Comparison of ENCODE assay signal across 8 cellular contexts in the genomic region with DNA sequence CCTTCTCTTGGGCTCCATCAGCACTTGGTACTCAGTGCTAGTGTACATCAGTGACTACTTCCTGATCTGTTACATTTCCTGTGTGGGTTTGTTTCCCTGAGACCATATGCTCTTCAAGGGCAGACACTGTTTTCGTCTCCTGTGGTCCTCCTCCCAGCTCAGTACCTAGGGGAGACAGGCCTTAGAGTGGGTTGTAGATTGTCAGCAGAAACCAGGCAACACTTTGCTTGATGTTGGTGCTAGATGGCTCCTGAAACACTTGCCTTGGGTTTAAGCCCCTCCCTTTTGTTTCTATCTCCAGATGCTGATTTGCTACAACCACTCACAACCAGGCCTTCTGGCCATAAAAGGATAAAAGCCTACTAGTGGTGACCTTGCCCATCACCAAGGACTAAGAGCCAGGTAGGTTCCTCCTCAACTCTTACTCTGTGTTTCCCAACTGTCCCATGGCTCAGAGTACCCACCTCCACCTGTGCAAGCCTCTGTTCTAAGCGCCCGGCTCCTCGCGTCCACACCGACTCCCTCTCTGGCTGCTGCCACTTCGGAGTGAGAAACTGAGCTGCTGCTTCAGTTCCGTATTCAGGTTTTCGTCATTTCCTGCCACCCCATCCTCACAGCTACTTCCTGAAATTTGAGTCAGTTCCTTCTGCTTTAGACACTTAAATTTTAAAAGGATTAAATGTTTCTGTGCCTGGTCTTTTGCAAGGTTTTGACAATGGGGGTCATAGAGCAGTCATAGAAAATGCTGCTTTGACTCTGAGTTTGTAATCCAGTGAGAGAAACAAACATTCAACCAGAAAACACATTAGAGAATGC. TPM values are rescaled to one million over a fixed set of nuclear protein-coding genes. Genes with fewer than 3 reads are reported as not detected.
DNase-seq lines count a peak whose midpoint lies in the region; ATAC-seq and TF ChIP-seq lines count a peak whose summit lies in the region.

A gene with protein sequence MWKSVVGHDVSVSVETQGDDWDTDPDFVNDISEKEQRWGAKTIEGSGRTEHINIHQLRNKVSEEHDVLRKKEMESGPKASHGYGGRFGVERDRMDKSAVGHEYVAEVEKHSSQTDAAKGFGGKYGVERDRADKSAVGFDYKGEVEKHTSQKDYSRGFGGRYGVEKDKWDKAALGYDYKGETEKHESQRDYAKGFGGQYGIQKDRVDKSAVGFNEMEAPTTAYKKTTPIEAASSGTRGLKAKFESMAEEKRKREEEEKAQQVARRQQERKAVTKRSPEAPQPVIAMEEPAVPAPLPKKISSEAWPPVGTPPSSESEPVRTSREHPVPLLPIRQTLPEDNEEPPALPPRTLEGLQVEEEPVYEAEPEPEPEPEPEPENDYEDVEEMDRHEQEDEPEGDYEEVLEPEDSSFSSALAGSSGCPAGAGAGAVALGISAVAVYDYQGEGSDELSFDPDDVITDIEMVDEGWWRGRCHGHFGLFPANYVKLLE (minus strand): TSS at position 548 of the 816 bp plus-strand sequence. CDS start 2,556 bp downstream, outside the sequence.

- DNase-seq in GM10266 (ENCODE audit: extremely low spot score) = peak; percentile 73
- DNase-seq in NB4 (ENCODE audit: low read depth) = peak; percentile 89
- DNase-seq in activated T-cell treated with anti-CD3 and anti-CD28 coated beads for 48 hours (ENCODE audit: low read depth) = peak; percentile 53
- peak; percentile 80 for DNase-seq in germinal center (ENCODE audit: low spot score)
- peak; percentile 53 to 63 (median 55) for DNase-seq in stimulated activated CD4-positive, alpha-beta T cell treated with anti-CD3 and anti-CD28 coated beads, Interleukin-12 subunit alpha, Interleukin-12 subunit beta, amount 100 ng/mL, for 48 hours (ENCODE audit: low read depth in 2 of 3, low spot score in 1 of 3)
- DNase-seq in NCI-H510A (lab: John Stamatoyannopoulos, UW) = no peak
- no peak for DNase-seq in HT-29 (ENCODE audit: low spot score)

- peak within 1 kb of the TSS; percentile 75 for H3K4me3 ChIP-seq in NB4 (ENCODE audit: low read depth, low read length)

- TF ChIP-seq POLR2A in NB4 (IDR thresholded peaks at IDR 0.05; ENCODE audit: extremely low read depth, insufficient read length) = peak; percentile 96

- TF ChIP-seq CTCF in GM10266 (IDR thresholded peaks at IDR 0.05; ENCODE audit: control insufficient read depth, insufficient read depth, low read depth, missing control alignments) (no peak), NB4 (IDR thresholded peaks at IDR 0.05; ENCODE audit: low read depth, low read length) (no peak)

- peak; percentile 76 for ATAC-seq in GM21825 (IDR thresholded peaks at IDR 0.05; ENCODE audit: unreplicated experiment)

RNA-seq across cellular contexts. Expression of the gene that starts here (rescaled TPM):
- 0.18 TPM in 1 of 2 replicates, not detected in the other for total RNA-seq in HT-29 (2014; rRNA removed; shearing (Covaris generic))

Comparison
In these comparisons a context has a peak if more than half of its experiments do, and no peak if none do; other contexts are left out.
1. DNase-seq: peak in GM10266 (single experiment), NB4 (single experiment), activated T-cell treated with anti-CD3 and anti-CD28 coated beads for 48 hours (single experiment), germinal center (single experiment) and stimulated activated CD4-positive, alpha-beta T cell treated with anti-CD3 and anti-CD28 coated beads, Interleukin-12 subunit alpha, Interleukin-12 subunit beta, amount 100 ng/mL, for 48 hours (3 of 3); none in NCI-H510A (single experiment) and HT-29 (single experiment).